Comparison of ENCODE assay signal across 8 cellular contexts in the genomic region with DNA sequence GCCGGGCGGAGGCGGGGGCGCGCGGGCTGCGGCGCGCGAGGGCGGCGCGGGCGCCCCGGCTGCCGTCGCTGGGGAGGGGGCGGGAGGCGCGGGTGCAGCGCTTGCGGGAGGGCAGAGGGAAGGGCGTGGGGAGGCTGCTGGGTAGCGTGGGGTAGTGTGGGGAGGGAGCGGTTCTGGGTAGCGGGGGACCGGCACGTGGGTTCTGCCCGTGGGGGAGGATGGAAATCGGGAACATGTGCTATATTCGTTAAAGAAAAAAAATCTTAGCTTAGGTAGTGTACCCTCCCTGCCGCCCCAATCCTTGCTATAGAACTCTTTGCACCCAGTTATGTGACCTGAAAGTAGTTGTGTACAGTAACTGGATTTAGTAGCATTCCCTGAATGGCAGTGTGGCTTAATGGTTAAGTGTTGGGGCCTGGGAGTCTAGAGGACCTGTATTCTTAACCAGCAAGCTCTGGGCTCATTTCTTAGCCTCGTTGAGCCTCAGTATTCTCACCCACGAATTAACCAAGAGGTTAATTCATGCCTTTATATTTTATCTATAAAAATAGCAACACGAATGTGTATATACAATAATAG. TPM values are rescaled to one million over a fixed set of nuclear protein-coding genes. Genes with fewer than 3 reads are reported as not detected.
DNase-seq lines count a peak whose midpoint lies in the region; ATAC-seq, FAIRE-seq and TF ChIP-seq lines count a peak whose summit lies in the region.

No MANE protein-coding gene starts in this region.

- CTCF ChIA-PET in A673 (lab: Charles Lee) = no interaction called here

- intact Hi-C loops in A673 (cut with micrococcal nuclease; ENCODE audit: unreplicated experiment) = no loop called here
- intact Hi-C loops in ascending aorta (cut with DNase I) = loop anchor here (2.0 to 5.0 kb wide), 3 partner anchors 92 to 1360 kb away; a partner anchor contains a TSS

- H3K4me1 ChIP-seq in A673 (ENCODE audit: insufficient read depth, low read length, poor library complexity, severe bottlenecking) (peaks cover 12% of the 10 kb centered on the region), Peyer's patch (peaks cover 0 to 29% (median 5%) of the 10 kb centered on the region in 4 donors), ascending aorta (peaks cover 0 to 18% of the 10 kb centered on the region in 2 donors), keratinocyte (ENCODE audit: control insufficient read depth, extremely low read depth, insufficient read depth, low read length) (peaks cover 20% of the 10 kb centered on the region)

- FAIRE-seq in keratinocyte (lab: Jason Lieb, UNC) (no peak), D721Med (lab: Jason Lieb, UNC) (no peak)

- peak overlapping the region; percentile 70 for H2AFZ ChIP-seq in keratinocyte (ENCODE audit: control insufficient read depth, low read length)

- POLR2A ChIA-PET in A673 (lab: Charles Lee; ENCODE audit: low non-redundant PET) = no interaction called here

- H3K27me3 ChIP-seq in A673 (replicated peaks; ENCODE audit: insufficient read depth, low read depth, low read length, poor library complexity) (no peaks in the 10 kb centered on the region), Peyer's patch (no peaks in the 10 kb centered on the region), ascending aorta (no peaks in the 10 kb centered on the region), keratinocyte (ENCODE audit: control insufficient read depth, extremely low read depth, insufficient read depth, low read length) (no peaks in the 10 kb centered on the region)

- peak; percentile 37 for DNase-seq in A673 (ENCODE audit: low spot score)
- DNase-seq in Peyer's patch = peak in 1 of 3 donors; percentile 49
- peak in 1 of 2 donors; percentile 68 for DNase-seq in ascending aorta (ENCODE audit: low spot score in 2 of 2)
- DNase-seq in keratinocyte (ENCODE audit: low read depth, low spot score) = no peak
- DNase-seq in stimulated activated CD4-positive, alpha-beta T cell treated with anti-CD3 and anti-CD28 coated beads, Interleukin-1b, Interleukin-23, amount 100 ng/mL, for 1 hour (ENCODE audit: low read depth in 2 of 2) = peak; percentile 6 to 27
- DNase-seq in NCI-H510A (lab: John Stamatoyannopoulos, UW) = no peak
- DNase-seq in D721Med (ENCODE audit: insufficient read length, low spot score) = no peak

- H3K79me2 ChIP-seq in keratinocyte (ENCODE audit: control insufficient read depth, insufficient read depth, low read length) = peaks cover 48% of the 10 kb centered on the region

- H3K9me3 ChIP-seq in A673 (ENCODE audit: low read depth, low read length, poor library complexity, severe bottlenecking) (no peaks in the 10 kb centered on the region), Peyer's patch (no peaks in the 10 kb centered on the region), ascending aorta (no peaks in the 10 kb centered on the region), keratinocyte (ENCODE audit: control insufficient read depth, low read depth, low read length) (no peaks in the 10 kb centered on the region)

- H4K20me1 ChIP-seq in keratinocyte (ENCODE audit: control insufficient read depth, extremely low read depth, insufficient read depth, low read length) = peaks cover 4% of the 10 kb centered on the region

- peak overlapping the region; percentile 61 for H3K4me2 ChIP-seq in keratinocyte (ENCODE audit: control insufficient read depth, extremely low read depth, insufficient read depth, low read depth, low read length)

- H3K36me3 ChIP-seq in A673 (ENCODE audit: insufficient read depth, low read length, poor library complexity, severe bottlenecking) (no peaks in the 10 kb centered on the region), Peyer's patch (no peaks in the 10 kb centered on the region), ascending aorta (no peaks in the 10 kb centered on the region), keratinocyte (ENCODE audit: control insufficient read depth in 2 of 2, extremely low read depth in 1 of 2, insufficient read depth in 2 of 2, low read length in 2 of 2) (no peaks in the 10 kb centered on the region)

- H3K27ac ChIP-seq in A673 (ENCODE audit: low read depth, low read length, poor library complexity, severe bottlenecking) (peak overlapping the region; percentile 76), Peyer's patch (peak overlapping the region in 3 of 4 donors; percentile 90 to 96 (median 95)), ascending aorta (peak overlapping the region in 1 of 2 donors; percentile 99), keratinocyte (ENCODE audit: control insufficient read depth, insufficient read depth, low read length) (peak overlapping the region; percentile 68)

- no peak for TF ChIP-seq CTCF in A673 (conservative IDR thresholded peaks at IDR 0.05; ENCODE audit: low read depth, low read length)
- TF ChIP-seq CTCF in Peyer's patch (IDR thresholded peaks at IDR 0.05) = no peak
- no peak for TF ChIP-seq CTCF in ascending aorta (IDR thresholded peaks at IDR 0.05)
- TF ChIP-seq CTCF in keratinocyte (optimal IDR thresholded peaks at IDR 0.05 in 1 of 3, IDR thresholded peaks at IDR 0.05 in 1 of 3, conservative IDR thresholded peaks at IDR 0.05 in 1 of 3; ENCODE audit: extremely low read depth in 1 of 3, insufficient read depth in 2 of 3, low read length in 3 of 3) = no peak
- TF ChIP-seq CTCF in D721Med (IDR thresholded peaks at IDR 0.05; ENCODE audit: insufficient read depth, missing control alignments) = no peak

- peak overlapping the region; percentile 77 for H3K9ac ChIP-seq in keratinocyte (ENCODE audit: control insufficient read depth, extremely low read depth, insufficient read depth, low read length)

- dilution Hi-C loops in keratinocyte (cut with MboI; ENCODE audit: extremely low pct_ligation_motif_present, low sequenced_read_pairs) = no loop called here

- no peak for TF ChIP-seq POLR2A in Peyer's patch (IDR thresholded peaks at IDR 0.05)

- TSS peak; percentile 52 for BruUV-seq in A673 (replicated peaks; lab: Mats Ljungman, UMichigan)

- H3K4me3 ChIP-seq in A673 (ENCODE audit: low read depth, low read length, poor library complexity, severe bottlenecking) (peak overlapping the region; percentile 84), Peyer's patch (peak overlapping the region; percentile 79 to 97 (median 92)), ascending aorta (peak overlapping the region; percentile 94 to 99), keratinocyte (ENCODE audit: control insufficient read depth in 2 of 3, extremely low read depth in 1 of 3, insufficient read depth in 2 of 3, low read depth in 1 of 3, low read length in 3 of 3) (peak overlapping the region; percentile 55 to 81 (median 79))

- no peaks in the 10 kb centered on the region for H3K9me1 ChIP-seq in keratinocyte (ENCODE audit: control insufficient read depth, extremely low read depth, insufficient read depth, low read length)

- ATAC-seq in GM21528 (IDR thresholded peaks at IDR 0.05; ENCODE audit: low FRiP score, unreplicated experiment) = peak; percentile 20

RNA-seq across cellular contexts. Expression of a gene that starts 0.6 kb away (rescaled TPM):
- total RNA-seq in A673 (2021) = 71.3 and 89.0 TPM in 2 replicates
- 10 to 100 TPM; 20.5 to 85.0 (median 33.1) TPM for total RNA-seq in Peyer's patch
- total RNA-seq in ascending aorta = 9.3 TPM
- 19.5 to 27.1 TPM (median 20.6 TPM) in 3 replicates for polyA plus RNA-seq in keratinocyte
- 43.6 TPM for polyA plus RNA-seq in keratinocyte (2011; ENCODE audit: low read depth)
- polyA plus RNA-seq in keratinocyte (2011; cell fraction: cytosol; rRNA removed) = 16.0 and 23.7 TPM in 2 replicates
- 17.1 and 21.0 TPM in 2 replicates for polyA plus RNA-seq in keratinocyte (2011; cell fraction: nucleus; rRNA removed)
- 13.8 and 26.4 TPM in 2 replicates for polyA plus RNA-seq in keratinocyte (2012; ENCODE audit: low replicate concordance)
- 18.2 to 39.0 TPM (median 36.9 TPM) in 3 replicates for polyA minus RNA-seq in keratinocyte
- polyA minus RNA-seq in keratinocyte (2011; cell fraction: cytosol; rRNA and poly(A)+ RNA removed) = 24.9 TPM
- polyA minus RNA-seq in keratinocyte (2011; cell fraction: nucleus; rRNA and poly(A)+ RNA removed) = 16.4 and 24.0 TPM in 2 replicates

RNA-seq across cellular contexts. Expression of a gene that starts 48.1 kb away (rescaled TPM):
- total RNA-seq in A673 (2021) (not detected in 2 replicates), Peyer's patch (10 to 100 TPM in 1 of 4 donors, 1 to 10 TPM in 1, under 1 TPM in 1, not detected in 1; 0.35 to 16.5 (median 1.5) TPM), ascending aorta (0.21 TPM)
- not detected in 3 replicates for polyA plus RNA-seq in keratinocyte
- polyA plus RNA-seq in keratinocyte (2011; ENCODE audit: low read depth) = not detected
- polyA plus RNA-seq in keratinocyte (2011; cell fraction: cytosol; rRNA removed) = not detected in 2 replicates
- not detected in 2 replicates for polyA plus RNA-seq in keratinocyte (2011; cell fraction: nucleus; rRNA removed)
- polyA plus RNA-seq in keratinocyte (2012; ENCODE audit: low replicate concordance) = 0.07 TPM in 1 of 2 replicates, not detected in the other
- polyA minus RNA-seq in keratinocyte = not detected in 3 replicates
- not detected for polyA minus RNA-seq in keratinocyte (2011; cell fraction: cytosol; rRNA and poly(A)+ RNA removed)
- polyA minus RNA-seq in keratinocyte (2011; cell fraction: nucleus; rRNA and poly(A)+ RNA removed) = not detected in 2 replicates

Comparison
In these comparisons a context has a peak if more than half of its experiments do, and no peak if none do; other contexts are left out.
1. DNase-seq: peak in A673 (single experiment) and stimulated activated CD4-positive, alpha-beta T cell treated with anti-CD3 and anti-CD28 coated beads, Interleukin-1b, Interleukin-23, amount 100 ng/mL, for 1 hour (2 of 2); none in keratinocyte (single experiment), NCI-H510A (single experiment) and D721Med (single experiment).
2. Peak in every context shown above with its lines, with median percentiles within 50 percentile points of each other: H3K4me3 ChIP-seq.